In the genomic region with DNA sequence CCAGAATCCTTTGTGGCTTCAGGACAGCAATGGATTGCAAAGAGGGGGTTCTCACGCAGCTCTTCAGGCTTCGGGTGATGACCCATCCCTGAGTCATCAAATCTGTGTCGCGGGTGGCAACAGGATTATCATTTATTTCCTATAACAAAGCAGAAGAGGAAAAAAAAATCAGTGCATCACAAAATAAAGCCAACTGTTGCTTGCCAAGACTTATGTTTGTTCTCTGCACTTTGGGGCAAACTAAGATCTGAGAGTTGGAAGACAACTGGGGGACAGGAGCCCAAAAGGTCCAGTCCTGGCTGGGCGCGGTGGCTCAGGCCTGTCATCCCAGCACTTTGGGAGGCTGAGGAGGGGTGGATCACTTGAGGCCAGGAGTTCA, we compare ENCODE assay signal across 8 cellular contexts. TPM values are rescaled to one million over a fixed set of nuclear protein-coding genes. Genes with fewer than 3 reads are reported as not detected.
A peak's percentile ranks its signal among the peaks of the same experiment; 100 is the strongest.
DNase-seq lines count a peak whose midpoint lies in the region; ATAC-seq and TF ChIP-seq lines count a peak whose summit lies in the region.

No MANE protein-coding gene starts in this region.

- H3K27ac ChIP-seq in foreskin keratinocyte = peak overlapping the region; percentile 79

- H3K4me1 ChIP-seq in foreskin keratinocyte = peaks cover 17% of the 10 kb centered on the region

- TF ChIP-seq CTCF in foreskin keratinocyte (conservative IDR thresholded peaks at IDR 0.05) = no peak

- peak; percentile 75 for ATAC-seq in foreskin keratinocyte
- no peak for ATAC-seq in HG02588 (IDR thresholded peaks at IDR 0.05; ENCODE audit: unreplicated experiment)
- ATAC-seq in HG02973 (IDR thresholded peaks at IDR 0.05; ENCODE audit: unreplicated experiment) = no peak

- DNase-seq in HT1080 (ENCODE audit: low read depth) = peak; percentile 93
- peak; percentile 76 for DNase-seq in activated CD4-positive, alpha-beta T cell treated with anti-CD3 and anti-CD28 coated beads for 48 hours
- peak; percentile 79 to 90 for DNase-seq in foreskin keratinocyte
- peak in 2 of 3 donors; percentile 54 to 55 for DNase-seq in stimulated activated CD4-positive, alpha-beta T cell treated with anti-CD3 and anti-CD28 coated beads, TNF-alpha, amount 100 ng/mL, for 48 hours (ENCODE audit: low read depth in 3 of 3)
- no peak for DNase-seq in iPS-NIHi7 (ENCODE audit: extremely low spot score)
- no peak for DNase-seq in iPS-NIHi11 (ENCODE audit: low spot score)

- no peaks in the 10 kb centered on the region for H3K27me3 ChIP-seq in foreskin keratinocyte

RNA-seq across cellular contexts. Expression of gene GNA15, which starts 6.4 kb away (rescaled TPM):
- 0.05 and 0.30 TPM in 2 replicates for total RNA-seq in HT1080 (2014; rRNA removed; shearing (Covaris generic))
- polyA plus RNA-seq in HT1080 (2015; cell fraction: cytosol; rRNA removed) = 0.06 and 0.24 TPM in 2 replicates
- 0.06 TPM in 1 of 2 replicates, not detected in the other for polyA plus RNA-seq in HT1080 (2015; cell fraction: nucleus; rRNA removed)
- 114 and 130 TPM in 2 replicates for total RNA-seq in foreskin keratinocyte
- polyA plus RNA-seq in foreskin keratinocyte = 109 and 126 TPM in 2 replicates

RNA-seq across cellular contexts. Expression of gene S1PR4, which starts 36.3 kb away (rescaled TPM):
- total RNA-seq in HT1080 (2014; rRNA removed; shearing (Covaris generic)) = 0.06 and 0.20 TPM in 2 replicates
- polyA plus RNA-seq in HT1080 (2015; cell fraction: cytosol; rRNA removed) = 0.35 and 0.36 TPM in 2 replicates
- 1.9 and 3.9 TPM in 2 replicates for polyA plus RNA-seq in HT1080 (2015; cell fraction: nucleus; rRNA removed)
- total RNA-seq in foreskin keratinocyte = 0.11 and 0.27 TPM in 2 replicates
- 0.16 TPM in 1 of 2 replicates, not detected in the other for polyA plus RNA-seq in foreskin keratinocyte

RNA-seq across cellular contexts. Expression of gene NCLN, which starts 43.4 kb away (rescaled TPM):
- total RNA-seq in HT1080 (2014; rRNA removed; shearing (Covaris generic)) = 125 and 130 TPM in 2 replicates
- 84.5 and 89.9 TPM in 2 replicates for polyA plus RNA-seq in HT1080 (2015; cell fraction: cytosol; rRNA removed)
- 110 and 115 TPM in 2 replicates for polyA plus RNA-seq in HT1080 (2015; cell fraction: nucleus; rRNA removed)
- 97.8 and 100 TPM in 2 replicates for total RNA-seq in foreskin keratinocyte
- 109 and 111 TPM in 2 replicates for polyA plus RNA-seq in foreskin keratinocyte

RNA-seq across cellular contexts. Expression of gene GNA11, which starts 48.1 kb away (rescaled TPM):
- total RNA-seq in HT1080 (2014; rRNA removed; shearing (Covaris generic)) = 55.6 and 60.3 TPM in 2 replicates
- 43.2 and 43.9 TPM in 2 replicates for polyA plus RNA-seq in HT1080 (2015; cell fraction: cytosol; rRNA removed)
- polyA plus RNA-seq in HT1080 (2015; cell fraction: nucleus; rRNA removed) = 34.2 and 36.8 TPM in 2 replicates
- total RNA-seq in foreskin keratinocyte = 53.7 and 59.5 TPM in 2 replicates
- polyA plus RNA-seq in foreskin keratinocyte = 38.7 and 40.1 TPM in 2 replicates

Comparison
In these comparisons a context has a peak if more than half of its experiments do, and no peak if none do; other contexts are left out.
1. DNase-seq: peak in HT1080 (single experiment), activated CD4-positive, alpha-beta T cell treated with anti-CD3 and anti-CD28 coated beads for 48 hours (single experiment), foreskin keratinocyte (2 of 2) and stimulated activated CD4-positive, alpha-beta T cell treated with anti-CD3 and anti-CD28 coated beads, TNF-alpha, amount 100 ng/mL, for 48 hours (2 of 3); none in iPS-NIHi7 (single experiment) and iPS-NIHi11 (single experiment).
2. RNA of gene GNA15, which starts 6.4 kb away (total RNA-seq): 114 to 130 TPM in foreskin keratinocyte; 0.05 to 0.30 TPM in HT1080; every median in the first group is over 10 times any median in the second.